In genomic region chrX:112961981-112962380, GRCh38 we compare ENCODE assay signal across 19 cellular contexts.
"Had no signal": no experiment of that assay in that cellular context is flagged by ENCODE, and none has a peak within 500 bp of the region (broad histone marks: within the 10 kb centered on the region; RNA-seq: fewer than 3 reads in every experiment).

No MANE protein-coding gene starts in this region.

- H3K4me1 ChIP-seq: foreskin keratinocyte had no signal

- H3K4me3 Mint-ChIP-seq: activated CD4-positive, alpha-beta memory T cell treated with anti-CD3 and anti-CD28 coated beads for 36 hours; activated naive CD4-positive, alpha-beta T cell treated with anti-CD3 and anti-CD28 coated beads for 36 hours; activated naive CD8-positive, alpha-beta T cell treated with anti-CD3 and anti-CD28 coated beads, Interleukin-2, amount 10 ng/mL, durations not matched to agents 7 days and 5 days; activated T-cell treated with anti-CD3 and anti-CD28 coated beads, Interleukin-2, amount 50 U/mL, for 72 hours; dendritic cell treated with granulocyte-macrophage colony-stimulating factor and Interleukin-4, amounts not matched to agents 40 ng/mL and 50 ng/mL, for 4 days; immature natural killer cell had no signal

- H3K27me3 ChIP-seq: foreskin keratinocyte had no signal

- H3K9me3 Mint-ChIP-seq: activated CD4-positive, alpha-beta memory T cell treated with anti-CD3 and anti-CD28 coated beads for 36 hours; activated naive CD4-positive, alpha-beta T cell treated with anti-CD3 and anti-CD28 coated beads for 36 hours; activated naive CD8-positive, alpha-beta T cell treated with anti-CD3 and anti-CD28 coated beads, Interleukin-2, amount 10 ng/mL, durations not matched to agents 7 days and 5 days; activated T-cell treated with anti-CD3 and anti-CD28 coated beads, Interleukin-2, amount 50 U/mL, for 72 hours; immature natural killer cell had no signal

- DNase-seq: activated CD4-positive, alpha-beta memory T cell treated with anti-CD3 and anti-CD28 coated beads for 36 hours; activated CD4-positive, alpha-beta T cell treated with anti-CD3 and anti-CD28 coated beads for 48 hours; activated effector memory CD4-positive, alpha-beta T cell treated with Interleukin-2 at 50 U/mL for 16 hours; activated naive CD4-positive, alpha-beta T cell treated with anti-CD3 and anti-CD28 coated beads for 36 hours; activated naive CD8-positive, alpha-beta T cell treated with anti-CD3 and anti-CD28 coated beads, Interleukin-2, amount 10 ng/mL, durations not matched to agents 7 days and 5 days; activated T-cell treated with anti-CD3 and anti-CD28 coated beads, Interleukin-2, amount 50 U/mL, for 72 hours; amniotic stem cell; caudate nucleus; effector CD4-positive, alpha-beta T cell; immature natural killer cell; nucleus accumbens; posterior cingulate gyrus; small intestine; stimulated activated CD4-positive, alpha-beta T cell treated with anti-CD3 and anti-CD28 coated beads, Interleukin-2, amount 100 ng/mL, for 48 hours; stimulated activated naive CD4-positive, alpha-beta T cell had no signal

- H3K36me3 ChIP-seq: thoracic aorta had no signal

- H3K27me3 Mint-ChIP-seq: activated CD4-positive, alpha-beta memory T cell treated with anti-CD3 and anti-CD28 coated beads for 36 hours; activated naive CD8-positive, alpha-beta T cell treated with anti-CD3 and anti-CD28 coated beads, Interleukin-2, amount 10 ng/mL, durations not matched to agents 7 days and 5 days; dendritic cell treated with granulocyte-macrophage colony-stimulating factor and Interleukin-4, amounts not matched to agents 40 ng/mL and 50 ng/mL, for 4 days had no signal

- H3K36me3 Mint-ChIP-seq: activated CD4-positive, alpha-beta memory T cell treated with anti-CD3 and anti-CD28 coated beads for 36 hours; activated naive CD8-positive, alpha-beta T cell treated with anti-CD3 and anti-CD28 coated beads, Interleukin-2, amount 10 ng/mL, durations not matched to agents 7 days and 5 days; immature natural killer cell had no signal

- H3K4me3 ChIP-seq: thoracic aorta had no signal

- H3K4me1 Mint-ChIP-seq: activated naive CD8-positive, alpha-beta T cell treated with anti-CD3 and anti-CD28 coated beads, Interleukin-2, amount 10 ng/mL, durations not matched to agents 7 days and 5 days; immature natural killer cell had no signal

- H3K27ac Mint-ChIP-seq: activated CD4-positive, alpha-beta memory T cell treated with anti-CD3 and anti-CD28 coated beads for 36 hours; activated naive CD4-positive, alpha-beta T cell treated with anti-CD3 and anti-CD28 coated beads for 36 hours; activated naive CD8-positive, alpha-beta T cell treated with anti-CD3 and anti-CD28 coated beads, Interleukin-2, amount 10 ng/mL, durations not matched to agents 7 days and 5 days; activated T-cell treated with anti-CD3 and anti-CD28 coated beads, Interleukin-2, amount 50 U/mL, for 72 hours; dendritic cell treated with granulocyte-macrophage colony-stimulating factor and Interleukin-4, amounts not matched to agents 40 ng/mL and 50 ng/mL, for 4 days; immature natural killer cell had no signal

- H3K27ac ChIP-seq: foreskin keratinocyte, thoracic aorta had no signal

- H3K9me3 ChIP-seq: thoracic aorta had no signal

- ATAC-seq: activated T-cell treated with anti-CD3 and anti-CD28 coated beads, Interleukin-2, amount 50 U/mL, for 72 hours; foreskin keratinocyte; sciatic nerve had no signal
